ENCODE assay signal across 15 cellular contexts in genomic region chr15:27341780-27342343, GRCh38.
DNase-seq lines count a peak whose midpoint lies in the region; ATAC-seq and TF ChIP-seq lines count a peak whose summit lies in the region.
"Had no signal": no experiment of that assay in that cellular context is flagged by ENCODE, and none has a peak within 500 bp of the region (broad histone marks: within the 10 kb centered on the region; RNA-seq: fewer than 3 reads in every experiment).

No MANE protein-coding gene starts in this region.

- H3K36me3 ChIP-seq in esophagus muscularis mucosa (no peaks in the 10 kb centered on the region), liver (ENCODE audit: control insufficient read depth in 4 of 4, insufficient read depth in 3 of 4, low read depth in 1 of 4, low read length in 3 of 4) (no peaks in the 10 kb centered on the region), testis (ENCODE audit: low read depth, missing control alignments) (no peaks in the 10 kb centered on the region)
- H3K36me3 ChIP-seq: BE2C had no signal

- H3K9me3 ChIP-seq in esophagus muscularis mucosa (no peaks in the 10 kb centered on the region), liver (ENCODE audit: control insufficient read depth in 4 of 4, low read length in 3 of 4) (no peaks in the 10 kb centered on the region), testis (no peaks in the 10 kb centered on the region)
- H3K9me3 ChIP-seq: BE2C had no signal

- intact Hi-C loops in esophagus muscularis mucosa (cut with DNase I) (no loop called here), testis (cut with DNase I; ENCODE audit: low total_unique reads) (no loop called here)

- H3K4me1 ChIP-seq in esophagus muscularis mucosa (no peaks in the 10 kb centered on the region), liver (ENCODE audit: control insufficient read depth in 4 of 4, insufficient read depth in 4 of 4, low read length in 3 of 4) (no peaks in the 10 kb centered on the region), testis (no peaks in the 10 kb centered on the region)

- TF ChIP-seq CTCF in esophagus muscularis mucosa (IDR thresholded peaks at IDR 0.05) (no peak), liver (IDR thresholded peaks at IDR 0.05; ENCODE audit: low read depth, low read length, missing input control) (no peak), testis (IDR thresholded peaks at IDR 0.05) (no peak)

- no peak overlapping the region for H3K27ac ChIP-seq in esophagus muscularis mucosa (replicated peaks in 1 of 4)
- no peak overlapping the region for H3K27ac ChIP-seq in liver (ENCODE audit: low read depth in 1 of 2, low read length in 2 of 2)
- H3K27ac ChIP-seq in testis = no peak overlapping the region
- H3K27ac ChIP-seq: C4-2B had no signal

- DNase-seq in NCI-H69 (lab: John Stamatoyannopoulos, UW) (peak; percentile 18), esophagus muscularis mucosa (ENCODE audit: extremely low spot score) (peak; percentile 74), testis (peak; percentile 26), DMS53 treated with DMSO at 0.1 percent for 48 hours (lab: John Stamatoyannopoulos, UW; ENCODE audit: unreplicated experiment) (no peak), NOMO-1 (lab: John Stamatoyannopoulos, UW; ENCODE audit: unreplicated experiment in 2 of 2) (no peak)
- DNase-seq: BE2C; CD4-positive, alpha-beta memory T cell; COR-L47; DMS153; DND-41; GDM1; H9 had no signal

- H3K9ac ChIP-seq in liver (ENCODE audit: low read depth in 1 of 2, low read length in 2 of 2) = no peak overlapping the region

- TF ChIP-seq RAD21 in liver (IDR thresholded peaks at IDR 0.05) = no peak

- TF ChIP-seq EP300 in esophagus muscularis mucosa (IDR thresholded peaks at IDR 0.05) = no peak

- no peak for ATAC-seq in GM18870 (IDR thresholded peaks at IDR 0.05; ENCODE audit: unreplicated experiment)

- no peaks in the 10 kb centered on the region for H3K27me3 ChIP-seq in esophagus muscularis mucosa
- peaks cover 0 to 3% (median 0%) of the 10 kb centered on the region in 4 donors for H3K27me3 ChIP-seq in liver (ENCODE audit: control insufficient read depth in 4 of 4, insufficient read depth in 4 of 4, low read length in 3 of 4)
- H3K27me3 ChIP-seq in testis = no peaks in the 10 kb centered on the region
- H3K27me3 ChIP-seq: BE2C had no signal

- no peak overlapping the region for H3K4me3 ChIP-seq in esophagus muscularis mucosa
- no peak overlapping the region for H3K4me3 ChIP-seq in liver (ENCODE audit: low read depth in 1 of 3, low read length in 3 of 3)
- H3K4me3 ChIP-seq in testis = no peak overlapping the region

- no peak for TF ChIP-seq POLR2A in esophagus muscularis mucosa (IDR thresholded peaks at IDR 0.05; ENCODE audit: low read depth)
- no peak for TF ChIP-seq POLR2A in testis (IDR thresholded peaks at IDR 0.05)

- 72% methylated on average over 7 of the region's 7 CpGs for WGBS in esophagus muscularis mucosa
- WGBS in liver = 54% methylated on average over 7 of the region's 7 CpGs
- WGBS in testis, 2 donors = 57 to 59% methylated on average over 7 of the region's 7 CpGs

TF ChIP-seq in liver, 16 proteins besides CTCF, POLR2A, EP300 and RAD21:
- no peak for TF ChIP-seq YY1 (IDR thresholded peaks at IDR 0.05)
- peak; percentile 58 for TF ChIP-seq NR2F2 (IDR thresholded peaks at IDR 0.05)

Comparison
In these comparisons a context has a peak if more than half of its experiments do, and no peak if none do; other contexts are left out.
1. DNase-seq: peak in NCI-H69 (single experiment), esophagus muscularis mucosa (single experiment) and testis (single experiment); none in DMS53 treated with DMSO at 0.1 percent for 48 hours (single experiment) and NOMO-1 (0 of 2).